Comparison of ENCODE assay signal across 8 cellular contexts in the genomic region with DNA sequence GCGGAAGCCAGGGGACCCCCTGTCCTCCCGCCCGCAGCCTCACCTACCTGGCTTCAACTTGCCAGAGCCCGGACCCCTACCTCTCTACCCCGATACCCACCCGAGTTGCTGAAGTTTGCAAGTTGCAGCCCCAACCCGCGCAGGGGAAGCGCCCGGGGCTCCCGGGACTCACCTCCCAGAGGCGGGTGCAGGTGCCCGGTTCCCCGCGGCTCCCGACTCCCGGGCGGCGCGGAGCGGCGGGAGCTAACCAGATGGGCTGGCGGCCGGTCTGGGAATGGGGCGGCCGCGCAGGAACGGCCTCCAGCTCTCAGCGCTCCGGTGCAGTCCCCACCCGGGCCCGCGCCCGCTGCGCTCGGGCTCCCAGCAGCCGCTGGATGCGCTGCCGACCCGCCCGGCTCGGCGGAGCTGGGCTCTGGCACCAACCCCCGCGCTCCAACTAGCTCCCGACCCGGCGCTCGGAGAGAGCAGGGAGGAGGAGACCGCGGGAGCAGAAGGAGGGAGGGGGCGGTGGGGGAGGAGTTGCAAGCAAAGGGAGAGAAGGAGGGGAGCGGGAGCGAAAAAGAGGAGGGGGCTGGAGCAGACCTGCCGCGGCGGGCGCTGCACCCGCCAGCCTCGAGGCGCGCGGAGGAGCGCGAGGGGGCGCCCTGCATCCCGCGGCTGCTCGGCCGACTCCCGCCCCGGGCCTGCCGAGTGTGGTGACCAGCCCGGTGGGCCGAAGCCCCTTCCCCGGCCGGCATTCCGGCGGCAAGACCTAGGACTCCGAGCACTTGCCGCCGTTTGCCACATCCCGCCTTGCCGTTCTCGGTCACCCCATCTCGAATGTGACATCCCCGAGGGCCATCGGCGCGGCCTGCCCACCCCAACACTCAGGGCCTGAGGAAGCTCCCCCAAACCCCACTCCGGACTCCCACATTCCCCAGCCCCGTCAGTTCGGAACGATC. TPM values are rescaled to one million over a fixed set of nuclear protein-coding genes. Genes with fewer than 3 reads are reported as not detected.
A peak's percentile ranks its signal among the peaks of the same experiment; 100 is the strongest.
DNase-seq lines count a peak whose midpoint lies in the region; ATAC-seq, FAIRE-seq and TF ChIP-seq lines count a peak whose summit lies in the region.

A gene with protein sequence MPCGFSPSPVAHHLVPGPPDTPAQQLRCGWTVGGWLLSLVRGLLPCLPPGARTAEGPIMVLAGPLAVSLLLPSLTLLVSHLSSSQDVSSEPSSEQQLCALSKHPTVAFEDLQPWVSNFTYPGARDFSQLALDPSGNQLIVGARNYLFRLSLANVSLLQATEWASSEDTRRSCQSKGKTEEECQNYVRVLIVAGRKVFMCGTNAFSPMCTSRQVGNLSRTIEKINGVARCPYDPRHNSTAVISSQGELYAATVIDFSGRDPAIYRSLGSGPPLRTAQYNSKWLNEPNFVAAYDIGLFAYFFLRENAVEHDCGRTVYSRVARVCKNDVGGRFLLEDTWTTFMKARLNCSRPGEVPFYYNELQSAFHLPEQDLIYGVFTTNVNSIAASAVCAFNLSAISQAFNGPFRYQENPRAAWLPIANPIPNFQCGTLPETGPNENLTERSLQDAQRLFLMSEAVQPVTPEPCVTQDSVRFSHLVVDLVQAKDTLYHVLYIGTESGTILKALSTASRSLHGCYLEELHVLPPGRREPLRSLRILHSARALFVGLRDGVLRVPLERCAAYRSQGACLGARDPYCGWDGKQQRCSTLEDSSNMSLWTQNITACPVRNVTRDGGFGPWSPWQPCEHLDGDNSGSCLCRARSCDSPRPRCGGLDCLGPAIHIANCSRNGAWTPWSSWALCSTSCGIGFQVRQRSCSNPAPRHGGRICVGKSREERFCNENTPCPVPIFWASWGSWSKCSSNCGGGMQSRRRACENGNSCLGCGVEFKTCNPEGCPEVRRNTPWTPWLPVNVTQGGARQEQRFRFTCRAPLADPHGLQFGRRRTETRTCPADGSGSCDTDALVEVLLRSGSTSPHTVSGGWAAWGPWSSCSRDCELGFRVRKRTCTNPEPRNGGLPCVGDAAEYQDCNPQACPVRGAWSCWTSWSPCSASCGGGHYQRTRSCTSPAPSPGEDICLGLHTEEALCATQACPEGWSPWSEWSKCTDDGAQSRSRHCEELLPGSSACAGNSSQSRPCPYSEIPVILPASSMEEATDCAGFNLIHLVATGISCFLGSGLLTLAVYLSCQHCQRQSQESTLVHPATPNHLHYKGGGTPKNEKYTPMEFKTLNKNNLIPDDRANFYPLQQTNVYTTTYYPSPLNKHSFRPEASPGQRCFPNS (minus strand): TSS at position 472 of the 941 bp plus-strand sequence. CDS start 66,500 bp downstream, outside the sequence.

- CTCF ChIA-PET in AG04449 (lab: Yijun Ruan, JAX), result interaction anchor here (0.5 to 8.0 kb wide), 13 partner anchors 11 to 1481 kb away, joined by 3 to 97 read pairs (median 5); partner anchors contain the start of genes PDIA5 and POLQ
- CTCF ChIA-PET in PC-3 (lab: Charles Lee), result interaction anchor here (0.5 to 1.3 kb wide), 6 partner anchors 9 to 273 kb away, joined by 3 to 6 read pairs (median 3); no protein-coding TSS in a partner anchor
- CTCF ChIA-PET in mammary epithelial cell (lab: Charles Lee; ENCODE audit: low non-redundant PET), result interaction anchor here (0.6 to 0.8 kb wide), 8 partner anchors 10 to 243 kb away, joined by 3 to 18 read pairs (median 4); no protein-coding TSS in a partner anchor

- H4K20me1 ChIP-seq in PC-3 (ENCODE audit: low read length) (no peaks in the 10 kb centered on the region), mammary epithelial cell (ENCODE audit: insufficient read depth, low read length) (no peaks in the 10 kb centered on the region), keratinocyte (ENCODE audit: control insufficient read depth, extremely low read depth, insufficient read depth, low read length) (peaks cover 4% of the 10 kb centered on the region)

- H3K4me1 ChIP-seq in PC-3 (ENCODE audit: insufficient read depth, low read length) (peaks cover 17% of the 10 kb centered on the region), mammary epithelial cell (ENCODE audit: insufficient read depth, low read length) (peaks cover 18% of the 10 kb centered on the region), keratinocyte (ENCODE audit: control insufficient read depth, extremely low read depth, insufficient read depth, low read length) (peaks cover 16% of the 10 kb centered on the region)

- dilution Hi-C loops in mammary epithelial cell (cut with HindIII; ENCODE audit: low sequenced_read_pairs) (loop anchor here (5.0 kb wide), 1 partner anchor 35 kb away; no protein-coding TSS in a partner anchor), keratinocyte (cut with MboI; ENCODE audit: extremely low pct_ligation_motif_present, low sequenced_read_pairs) (no loop called here)

- H3K9me2 ChIP-seq in PC-3 (replicated peaks; ENCODE audit: low read length), result no peaks in the 10 kb centered on the region

- no peak for FAIRE-seq in keratinocyte (lab: Jason Lieb, UNC)

- H3K27me3 ChIP-seq in PC-3 (ENCODE audit: low read length) (peaks cover 95% of the 10 kb centered on the region), mammary epithelial cell (ENCODE audit: insufficient read depth, low read length) (peaks cover 7% of the 10 kb centered on the region), keratinocyte (ENCODE audit: control insufficient read depth, extremely low read depth, insufficient read depth, low read length) (peaks cover 73% of the 10 kb centered on the region)

- H3K79me2 ChIP-seq in PC-3 (ENCODE audit: low read length) (no peaks in the 10 kb centered on the region), mammary epithelial cell (ENCODE audit: insufficient read depth, low read length) (no peaks in the 10 kb centered on the region), keratinocyte (ENCODE audit: control insufficient read depth, insufficient read depth, low read length) (no peaks in the 10 kb centered on the region)

- no peaks in the 10 kb centered on the region for H3K36me3 ChIP-seq in PC-3 (ENCODE audit: low read depth, low read length)
- H3K36me3 ChIP-seq in mammary epithelial cell (ENCODE audit: insufficient read depth, low read length), result no peaks in the 10 kb centered on the region
- H3K36me3 ChIP-seq in keratinocyte (ENCODE audit: control insufficient read depth in 2 of 2, extremely low read depth in 1 of 2, insufficient read depth in 2 of 2, low read length in 2 of 2), result no peaks in the 10 kb centered on the region

- H3K27ac ChIP-seq in PC-3 (ENCODE audit: low read length), result no peak within 1 kb of the TSS
- H3K27ac ChIP-seq in mammary epithelial cell (ENCODE audit: insufficient read depth, low read depth, low read length), result no peak within 1 kb of the TSS
- H3K27ac ChIP-seq in keratinocyte (ENCODE audit: control insufficient read depth, insufficient read depth, low read length), result no peak within 1 kb of the TSS

- H3K9me3 ChIP-seq in PC-3 (ENCODE audit: low read length), result no peaks in the 10 kb centered on the region
- no peaks in the 10 kb centered on the region for H3K9me3 ChIP-seq in mammary epithelial cell (replicated peaks; ENCODE audit: insufficient read depth, low read length)
- H3K9me3 ChIP-seq in keratinocyte (ENCODE audit: control insufficient read depth, low read depth, low read length), result no peaks in the 10 kb centered on the region

- ATAC-seq in PC-3 (peak; percentile 55), HG03521 (IDR thresholded peaks at IDR 0.05; ENCODE audit: unreplicated experiment) (no peak)

- no TSS peak for BruUV-seq in PC-3 (replicated peaks; lab: Mats Ljungman, UMichigan)
- no TSS peak for BruUV-seq in mammary epithelial cell (replicated peaks; lab: Mats Ljungman, UMichigan)

- H2AFZ ChIP-seq in PC-3 (ENCODE audit: low read length), result peak within 1 kb of the TSS; percentile 98
- peak within 1 kb of the TSS; percentile 85 for H2AFZ ChIP-seq in mammary epithelial cell (ENCODE audit: low read depth, low read length)
- peak within 1 kb of the TSS; percentile 71 for H2AFZ ChIP-seq in keratinocyte (ENCODE audit: control insufficient read depth, low read length)

- H3K9me1 ChIP-seq in keratinocyte (ENCODE audit: control insufficient read depth, extremely low read depth, insufficient read depth, low read length), result no peaks in the 10 kb centered on the region

- H3K4me2 ChIP-seq in PC-3 (ENCODE audit: low read length) (peak within 1 kb of the TSS; percentile 92), mammary epithelial cell (ENCODE audit: insufficient read depth, low read depth, low read length) (peak within 1 kb of the TSS; percentile 97), keratinocyte (ENCODE audit: control insufficient read depth, extremely low read depth, insufficient read depth, low read depth, low read length) (peak within 1 kb of the TSS; percentile 95)

- TF ChIP-seq CTCF in AG04449 (IDR thresholded peaks at IDR 0.05; ENCODE audit: insufficient read depth, low read length, missing control alignments), result peak; percentile 26
- TF ChIP-seq CTCF in GM12875 (IDR thresholded peaks at IDR 0.05; ENCODE audit: borderline replicate concordance, insufficient read depth, low read depth, low read length), result peak; percentile 62
- TF ChIP-seq CTCF in PC-3 (conservative IDR thresholded peaks at IDR 0.05; ENCODE audit: low read depth, low read length), result peak; percentile 68
- peak in 1 of 2 donors; percentile 37 for TF ChIP-seq CTCF in mammary epithelial cell (conservative IDR thresholded peaks at IDR 0.05 in 1 of 2, IDR thresholded peaks at IDR 0.05 in 1 of 2; ENCODE audit: extremely low read depth in 1 of 2, insufficient read depth in 1 of 2, low read depth in 1 of 2, low read length in 2 of 2)
- TF ChIP-seq CTCF in keratinocyte (optimal IDR thresholded peaks at IDR 0.05 in 1 of 3, IDR thresholded peaks at IDR 0.05 in 1 of 3, conservative IDR thresholded peaks at IDR 0.05 in 1 of 3; ENCODE audit: extremely low read depth in 1 of 3, insufficient read depth in 2 of 3, low read length in 3 of 3), result peak in 2 of 3 experiments; percentile 20 to 72

- no peaks in the 10 kb centered on the region for H3F3A ChIP-seq in PC-3 (ENCODE audit: low read length, unreplicated experiment)

- under 1% methylated on average over 20 of the region's 94 CpGs for WGBS in mammary epithelial cell (ENCODE audit: low coverage, missing lambda C conversion rate)

- POLR2A ChIA-PET in AG04449 (lab: Yijun Ruan, JAX) (no interaction called here), PC-3 (lab: Charles Lee; ENCODE audit: unreplicated experiment) (no interaction called here)

- no peak for DNase-seq in AG04449 (ENCODE audit: low read depth, low spot score)
- peak; percentile 21 for DNase-seq in PC-3
- DNase-seq in mammary epithelial cell, result peak; percentile 39
- DNase-seq in keratinocyte (ENCODE audit: low read depth, low spot score), result no peak
- peak; percentile 7 to 22 for DNase-seq in stimulated activated CD4-positive, alpha-beta T cell treated with anti-CD3 and anti-CD28 coated beads, Interleukin-2, amount 100 ng/mL, for 48 hours
- DNase-seq in kidney tubule cell (ENCODE audit: low spot score), result no peak

- intact Hi-C loops in PC-3 (cut with micrococcal nuclease), result loop anchor here (1.0 to 10.0 kb wide), 6 partner anchors 84 to 1480 kb away; partner anchors contain the start of gene POLQ
- intact Hi-C loops in mammary epithelial cell (cut with micrococcal nuclease), result loop anchor here (1.0 to 5.0 kb wide), 7 partner anchors 85 to 634 kb away; partner anchors contain the start of genes DTX3L, PARP14 and PARP9

- H3K9ac ChIP-seq in PC-3 (ENCODE audit: low read length) (no peak within 1 kb of the TSS), mammary epithelial cell (ENCODE audit: insufficient read depth, low read length) (no peak within 1 kb of the TSS), keratinocyte (ENCODE audit: control insufficient read depth, extremely low read depth, insufficient read depth, low read length) (peak within 1 kb of the TSS; percentile 13)

- H3K4me3 ChIP-seq in AG04449 (ENCODE audit: low read depth, low read length) (peak within 1 kb of the TSS; percentile 45), GM12875 (ENCODE audit: low read depth, low read length) (peak within 1 kb of the TSS; percentile 52), PC-3 (ENCODE audit: low read length) (peak within 1 kb of the TSS; percentile 75), mammary epithelial cell (replicated peaks in 1 of 3; ENCODE audit: insufficient read depth in 1 of 3, low read depth in 2 of 3, low read length in 3 of 3) (peak within 1 kb of the TSS; percentile 37 to 62 (median 45)), keratinocyte (ENCODE audit: control insufficient read depth in 2 of 3, extremely low read depth in 1 of 3, insufficient read depth in 2 of 3, low read depth in 1 of 3, low read length in 3 of 3) (peak within 1 kb of the TSS; percentile 34 to 65 (median 63))

- in situ Hi-C loops in mammary epithelial cell (cut with MboI; ENCODE audit: low sequenced_read_pairs in 2 of 2), result loop anchor here in 1 of 2 donors (25.0 kb wide), 2 partner anchors 165 to 265 kb away; no protein-coding TSS in a partner anchor

RNA-seq across cellular contexts. Expression of the gene that starts here (rescaled TPM):
- 0.04 TPM in 1 of 2 replicates, not detected in the other for total RNA-seq in PC-3 (2014; rRNA removed)
- 1 to 10 TPM in 1 of 2 donors, under 1 TPM in 1; 0.33 to 1.1 TPM for total RNA-seq in mammary epithelial cell
- 0.11 TPM for polyA plus RNA-seq in mammary epithelial cell
- not detected for polyA minus RNA-seq in mammary epithelial cell
- 0.03 to 0.28 TPM (median 0.04 TPM) in 3 replicates for polyA plus RNA-seq in keratinocyte
- 2.8 TPM for polyA plus RNA-seq in keratinocyte (2011; ENCODE audit: low read depth)
- polyA plus RNA-seq in keratinocyte (2011; cell fraction: cytosol; rRNA removed), result 0.05 and 0.10 TPM in 2 replicates
- 0.50 and 0.75 TPM in 2 replicates for polyA plus RNA-seq in keratinocyte (2011; cell fraction: nucleus; rRNA removed)
- 0.15 and 4.9 TPM in 2 replicates for polyA plus RNA-seq in keratinocyte (2012; ENCODE audit: low replicate concordance)
- 0.06 to 0.10 TPM in 2 of 3 replicates, not detected in the other for polyA minus RNA-seq in keratinocyte
- polyA minus RNA-seq in keratinocyte (2011; cell fraction: cytosol; rRNA and poly(A)+ RNA removed), result not detected
- 0.21 and 0.85 TPM in 2 replicates for polyA minus RNA-seq in keratinocyte (2011; cell fraction: nucleus; rRNA and poly(A)+ RNA removed)

Comparison
In these comparisons a context has a peak if more than half of its experiments do, and no peak if none do; other contexts are left out.
1. Peak in DNase-seq, ATAC-seq, H3K4me3 ChIP-seq and H3K4me2 ChIP-seq in PC-3; RNA of the gene not detected or under 1 TPM.
2. DNase-seq: peak in mammary epithelial cell (single experiment) and stimulated activated CD4-positive, alpha-beta T cell treated with anti-CD3 and anti-CD28 coated beads, Interleukin-2, amount 100 ng/mL, for 48 hours (2 of 2); none in AG04449 (single experiment), keratinocyte (single experiment) and kidney tubule cell (single experiment).
3. Peak in every context shown above with its lines, with median percentiles within 50 percentile points of each other: H3K4me3 ChIP-seq, H2AFZ ChIP-seq and H3K4me2 ChIP-seq.